ENCODE assay signal across 12 cellular contexts in genomic region chr9:131707050-131707449, GRCh38. TPM values are rescaled to one million over a fixed set of nuclear protein-coding genes. Genes with fewer than 3 reads are reported as not detected.
DNase-seq lines count a peak whose midpoint lies in the region; ATAC-seq, FAIRE-seq and TF ChIP-seq lines count a peak whose summit lies in the region.
"Had no signal": no experiment of that assay in that cellular context is flagged by ENCODE, and none has a peak within 500 bp of the region (broad histone marks: within the 10 kb centered on the region; RNA-seq: fewer than 3 reads in every experiment).

No MANE protein-coding gene starts in this region.

- H3K27me3 ChIP-seq in HL-60 (ENCODE audit: insufficient read depth, poor library complexity, severe bottlenecking) (no peaks in the 10 kb centered on the region), dorsolateral prefrontal cortex (no peaks in the 10 kb centered on the region)

- TF ChIP-seq CTCF in A549 (IDR thresholded peaks at IDR 0.05) (no peak), HL-60 (IDR thresholded peaks at IDR 0.05; ENCODE audit: insufficient read depth, low read length) (no peak), dorsolateral prefrontal cortex (IDR thresholded peaks at IDR 0.05 in 54 of 56, conservative IDR thresholded peaks at IDR 0.05 in 2 of 56; ENCODE audit: low read depth in 1 of 56, partially characterized antibody in 56 of 56) (no peak)

- DNase-seq in A549 (ENCODE audit: low read depth in 1 of 2, low spot score in 1 of 2) (no peak), HL-60 (ENCODE audit: low read depth in 1 of 2, low spot score in 1 of 2) (no peak), caudate nucleus (lab: John Stamatoyannopoulos, UW) (no peak), ecto neural progenitor cell (ENCODE audit: low spot score) (no peak), putamen (ENCODE audit: low spot score) (no peak), dorsolateral prefrontal cortex (no peak)
- no peak for DNase-seq in natural killer cell treated with Interleukin-12 subunit alpha and Interleukin-12 subunit beta and Interleukin-15 and Interleukin-18, amount 100 ng/mL, for 72 hours (ENCODE audit: low spot score)
- DNase-seq: activated CD4-positive, alpha-beta T cell treated with anti-CD3 and anti-CD28 coated beads, Interleukin-2, amount 50 U/mL, for 48 hours; aorta had no signal

- H3K27ac Mint-ChIP-seq in natural killer cell treated with Interleukin-12 subunit alpha and Interleukin-12 subunit beta and Interleukin-15 and Interleukin-18, amount 100 ng/mL, for 72 hours, result peak overlapping the region; percentile 84 to 90

- CTCF ChIA-PET in A549 (lab: Yijun Ruan, JAX), result interaction anchor here (1.2 to 2.3 kb wide), 3 partner anchors 10 to 69 kb away, joined by 3 to 4 read pairs (median 3); no protein-coding TSS in a partner anchor

- H3K27ac ChIP-seq in A549 (peak overlapping the region; percentile 70 to 84), HL-60 (replicated peaks) (peak overlapping the region; percentile 62), caudate nucleus (ENCODE audit: low read depth, low read length) (peak overlapping the region; percentile 5), dorsolateral prefrontal cortex (peak overlapping the region in 24 of 59 donors; percentile 1 to 78 (median 44))

- WGBS in A549 (ENCODE audit: missing lambda C conversion rate), result 94% methylated on average over 5 of the region's 5 CpGs

- no peaks in the 10 kb centered on the region for H3K36me3 Mint-ChIP-seq in natural killer cell treated with Interleukin-12 subunit alpha and Interleukin-12 subunit beta and Interleukin-15 and Interleukin-18, amount 100 ng/mL, for 72 hours

- peak overlapping the region; percentile 64 for H3K4me2 ChIP-seq in A549

- H3K4me3 ChIP-seq in A549, result no peak overlapping the region
- no peak overlapping the region for H3K4me3 ChIP-seq in HL-60 (replicated peaks; ENCODE audit: insufficient read depth, low read length)
- H3K4me3 ChIP-seq in dorsolateral prefrontal cortex, result peak overlapping the region in 2 of 59 donors; percentile 24
- H3K4me3 ChIP-seq: SK-N-MC had no signal

- no peak for TF ChIP-seq EP300 in A549 (IDR thresholded peaks at IDR 0.05)

- H3K9me3 Mint-ChIP-seq in natural killer cell treated with Interleukin-12 subunit alpha and Interleukin-12 subunit beta and Interleukin-15 and Interleukin-18, amount 100 ng/mL, for 72 hours, result no peaks in the 10 kb centered on the region

- peak overlapping the region; percentile 79 for H3K4me3 Mint-ChIP-seq in natural killer cell treated with Interleukin-12 subunit alpha and Interleukin-12 subunit beta and Interleukin-15 and Interleukin-18, amount 100 ng/mL, for 72 hours

- no peaks in the 10 kb centered on the region for H3K9me3 ChIP-seq in A549

- H3K4me1 Mint-ChIP-seq in natural killer cell treated with Interleukin-12 subunit alpha and Interleukin-12 subunit beta and Interleukin-15 and Interleukin-18, amount 100 ng/mL, for 72 hours (ENCODE audit: low read depth in 2 of 2), result peaks cover 70 to 82% of the 10 kb centered on the region in 2 donors

- no peaks in the 10 kb centered on the region for H3K27me3 Mint-ChIP-seq in natural killer cell treated with Interleukin-12 subunit alpha and Interleukin-12 subunit beta and Interleukin-15 and Interleukin-18, amount 100 ng/mL, for 72 hours

- POLR2A ChIA-PET in A549 (lab: Yijun Ruan, JAX), result no interaction called here

- TF ChIP-seq RAD21 in A549 (conservative IDR thresholded peaks at IDR 0.05 in 1 of 2, IDR thresholded peaks at IDR 0.05 in 1 of 2), result no peak

- ATAC-seq in A549 (no peak), HG03354 (IDR thresholded peaks at IDR 0.05; ENCODE audit: poor library complexity, severe bottlenecking, unreplicated experiment) (no peak)
- no peak for ATAC-seq in natural killer cell treated with Interleukin-12 subunit alpha and Interleukin-12 subunit beta and Interleukin-15 and Interleukin-18, amount 100 ng/mL, for 72 hours
- ATAC-seq: HCT116 had no signal

- intact Hi-C loops in dorsolateral prefrontal cortex (cut with DNase I), result no loop called here

- H3K4me1 ChIP-seq in A549, result peaks cover 81% of the 10 kb centered on the region

- no peak for TF ChIP-seq POLR2A in A549 (IDR thresholded peaks at IDR 0.05; ENCODE audit: low read length)

- no peak for FAIRE-seq in A549 (lab: Jason Lieb, UNC)

TF ChIP-seq in A549, 52 proteins besides CTCF, POLR2A, EP300 and RAD21:
- TF ChIP-seq CHD2 (IDR thresholded peaks at IDR 0.05; ENCODE audit: low read length, partially characterized antibody) (no peak), HEYL (CRISPR knock-in tag; IDR thresholded peaks at IDR 0.05) (no peak), E2F6 (IDR thresholded peaks at IDR 0.05; ENCODE audit: borderline replicate concordance, low read depth) (no peak), ZSCAN20 (CRISPR knock-in tag; IDR thresholded peaks at IDR 0.05) (no peak), FOSB (CRISPR knock-in tag; IDR thresholded peaks at IDR 0.05) (no peak), HDAC2 (IDR thresholded peaks at IDR 0.05) (no peak), FOSL2 (IDR thresholded peaks at IDR 0.05) (no peak), FOSL2 (CRISPR knock-in tag; IDR thresholded peaks at IDR 0.05) (no peak), ATOH8 (CRISPR knock-in tag; IDR thresholded peaks at IDR 0.05; ENCODE audit: low read depth) (no peak), TFCP2L1 (CRISPR knock-in tag; IDR thresholded peaks at IDR 0.05) (no peak), ZNF302 (CRISPR knock-in tag; IDR thresholded peaks at IDR 0.05) (no peak), NR3C1 (IDR thresholded peaks at IDR 0.05) (no peak), CHD4 (IDR thresholded peaks at IDR 0.05; ENCODE audit: borderline replicate concordance) (no peak)

RNA-seq across cellular contexts. Expression of gene RAPGEF1, which starts 32.8 kb away (rescaled TPM):
- polyA plus RNA-seq in A549 (2011; rRNA removed), result 27.7 and 32.5 TPM in 2 replicates
- polyA plus RNA-seq in A549 (2012; cell fraction: cytosol; rRNA removed), result 21.8 and 26.8 TPM in 2 replicates
- 38.6 and 40.1 TPM in 2 replicates for polyA plus RNA-seq in A549 (2012; cell fraction: nucleus; rRNA removed)
- polyA plus RNA-seq in A549 (2017; fragmentation: RNase III; extraction: RNeasy Plus Mini Kit Qiagen cat#74134 plus additional on column Dnase treatment), result 20.6 to 21.7 TPM (median 21.6 TPM) in 3 replicates
- 31.3 and 33.3 TPM in 2 replicates for polyA minus RNA-seq in A549 (2011; rRNA and poly(A)+ RNA removed)
- 100 to 1,000 TPM; 109 to 215 TPM for total RNA-seq in natural killer cell treated with Interleukin-12 subunit alpha and Interleukin-12 subunit beta and Interleukin-15 and Interleukin-18, amount 100 ng/mL, for 72 hours
- 100 to 1,000 TPM in 115 of 120 experiments, 10 to 100 TPM in 5; 96.5 to 222 (median 138) TPM for total RNA-seq in dorsolateral prefrontal cortex
